Comparison of ENCODE assay signal across 7 cellular contexts in the genomic region with DNA sequence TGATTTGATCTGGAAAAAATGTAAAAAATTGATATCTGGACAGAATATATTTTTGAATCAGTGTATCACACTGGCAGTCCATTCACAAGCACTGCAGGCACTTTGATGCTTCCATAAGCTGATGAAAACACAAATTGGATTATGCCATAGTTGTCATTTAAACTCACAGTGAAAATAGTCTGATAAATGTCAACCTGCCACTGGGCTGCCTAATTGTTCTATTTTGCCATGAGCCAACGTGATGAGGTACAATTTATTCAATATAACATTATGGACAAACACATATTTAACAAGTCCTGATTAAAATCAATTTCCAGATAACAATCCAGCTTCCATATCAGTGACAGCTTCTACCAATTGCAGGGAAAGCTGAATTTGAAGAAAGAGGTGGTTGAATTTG.
"Had no signal": no experiment of that assay in that cellular context is flagged by ENCODE, and none has a peak within 500 bp of the region (broad histone marks: within the 10 kb centered on the region; RNA-seq: fewer than 3 reads in every experiment).

No MANE protein-coding gene starts in this region.

- H3K36me3 ChIP-seq: HAP-1 had no signal

- DNase-seq: GM23248, GOT3, H7, HFFc6 had no signal

- H3K4me1 ChIP-seq: HAP-1 had no signal

- FAIRE-seq: HepG2 had no signal

- H3K27ac ChIP-seq: GM23248, HL-60 had no signal

- H3K9ac ChIP-seq: GM23248 had no signal

- H3K9me3 ChIP-seq: HAP-1 had no signal

- H3K4me3 ChIP-seq: GM23248, HAP-1 had no signal

- H2AFZ ChIP-seq: GM23248 had no signal
